In the genomic region with DNA sequence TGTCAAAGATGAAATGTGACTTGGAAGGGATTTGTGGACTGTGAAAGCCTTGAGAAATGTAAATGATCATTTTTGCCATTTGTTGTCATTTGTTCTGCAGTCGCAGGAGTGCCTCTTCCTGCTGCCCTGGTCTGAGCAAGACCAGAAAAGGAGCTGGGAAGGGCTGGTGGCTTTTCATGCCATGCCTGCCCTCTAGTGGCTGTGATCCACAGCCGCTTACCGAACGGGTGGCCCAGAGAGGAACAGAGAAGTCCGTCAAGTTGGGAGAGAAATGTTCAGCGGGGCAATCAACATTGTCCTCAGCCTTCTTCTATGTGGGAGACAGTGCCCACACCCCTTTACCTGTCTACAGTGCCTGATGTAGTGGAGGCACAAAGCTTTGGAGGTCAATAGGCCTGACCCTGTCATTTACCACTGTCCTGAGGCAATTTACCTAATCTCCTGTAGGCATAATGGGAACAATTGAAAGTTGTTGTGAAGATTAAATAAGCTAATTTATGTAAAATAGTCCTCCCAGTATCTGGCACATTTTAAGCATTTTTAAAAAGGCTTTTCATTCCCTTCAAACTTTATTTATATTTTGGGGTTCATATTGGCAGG, we compare ENCODE assay signal across 1 cellular context.
TF ChIP-seq lines count a peak whose summit lies in the region.

No MANE protein-coding gene starts in this region.

TF ChIP-seq in GM23338, 12 proteins besides CTCF, POLR2A, EP300 and RAD21 (continued from another document):
- TF ChIP-seq, protein P1, sequence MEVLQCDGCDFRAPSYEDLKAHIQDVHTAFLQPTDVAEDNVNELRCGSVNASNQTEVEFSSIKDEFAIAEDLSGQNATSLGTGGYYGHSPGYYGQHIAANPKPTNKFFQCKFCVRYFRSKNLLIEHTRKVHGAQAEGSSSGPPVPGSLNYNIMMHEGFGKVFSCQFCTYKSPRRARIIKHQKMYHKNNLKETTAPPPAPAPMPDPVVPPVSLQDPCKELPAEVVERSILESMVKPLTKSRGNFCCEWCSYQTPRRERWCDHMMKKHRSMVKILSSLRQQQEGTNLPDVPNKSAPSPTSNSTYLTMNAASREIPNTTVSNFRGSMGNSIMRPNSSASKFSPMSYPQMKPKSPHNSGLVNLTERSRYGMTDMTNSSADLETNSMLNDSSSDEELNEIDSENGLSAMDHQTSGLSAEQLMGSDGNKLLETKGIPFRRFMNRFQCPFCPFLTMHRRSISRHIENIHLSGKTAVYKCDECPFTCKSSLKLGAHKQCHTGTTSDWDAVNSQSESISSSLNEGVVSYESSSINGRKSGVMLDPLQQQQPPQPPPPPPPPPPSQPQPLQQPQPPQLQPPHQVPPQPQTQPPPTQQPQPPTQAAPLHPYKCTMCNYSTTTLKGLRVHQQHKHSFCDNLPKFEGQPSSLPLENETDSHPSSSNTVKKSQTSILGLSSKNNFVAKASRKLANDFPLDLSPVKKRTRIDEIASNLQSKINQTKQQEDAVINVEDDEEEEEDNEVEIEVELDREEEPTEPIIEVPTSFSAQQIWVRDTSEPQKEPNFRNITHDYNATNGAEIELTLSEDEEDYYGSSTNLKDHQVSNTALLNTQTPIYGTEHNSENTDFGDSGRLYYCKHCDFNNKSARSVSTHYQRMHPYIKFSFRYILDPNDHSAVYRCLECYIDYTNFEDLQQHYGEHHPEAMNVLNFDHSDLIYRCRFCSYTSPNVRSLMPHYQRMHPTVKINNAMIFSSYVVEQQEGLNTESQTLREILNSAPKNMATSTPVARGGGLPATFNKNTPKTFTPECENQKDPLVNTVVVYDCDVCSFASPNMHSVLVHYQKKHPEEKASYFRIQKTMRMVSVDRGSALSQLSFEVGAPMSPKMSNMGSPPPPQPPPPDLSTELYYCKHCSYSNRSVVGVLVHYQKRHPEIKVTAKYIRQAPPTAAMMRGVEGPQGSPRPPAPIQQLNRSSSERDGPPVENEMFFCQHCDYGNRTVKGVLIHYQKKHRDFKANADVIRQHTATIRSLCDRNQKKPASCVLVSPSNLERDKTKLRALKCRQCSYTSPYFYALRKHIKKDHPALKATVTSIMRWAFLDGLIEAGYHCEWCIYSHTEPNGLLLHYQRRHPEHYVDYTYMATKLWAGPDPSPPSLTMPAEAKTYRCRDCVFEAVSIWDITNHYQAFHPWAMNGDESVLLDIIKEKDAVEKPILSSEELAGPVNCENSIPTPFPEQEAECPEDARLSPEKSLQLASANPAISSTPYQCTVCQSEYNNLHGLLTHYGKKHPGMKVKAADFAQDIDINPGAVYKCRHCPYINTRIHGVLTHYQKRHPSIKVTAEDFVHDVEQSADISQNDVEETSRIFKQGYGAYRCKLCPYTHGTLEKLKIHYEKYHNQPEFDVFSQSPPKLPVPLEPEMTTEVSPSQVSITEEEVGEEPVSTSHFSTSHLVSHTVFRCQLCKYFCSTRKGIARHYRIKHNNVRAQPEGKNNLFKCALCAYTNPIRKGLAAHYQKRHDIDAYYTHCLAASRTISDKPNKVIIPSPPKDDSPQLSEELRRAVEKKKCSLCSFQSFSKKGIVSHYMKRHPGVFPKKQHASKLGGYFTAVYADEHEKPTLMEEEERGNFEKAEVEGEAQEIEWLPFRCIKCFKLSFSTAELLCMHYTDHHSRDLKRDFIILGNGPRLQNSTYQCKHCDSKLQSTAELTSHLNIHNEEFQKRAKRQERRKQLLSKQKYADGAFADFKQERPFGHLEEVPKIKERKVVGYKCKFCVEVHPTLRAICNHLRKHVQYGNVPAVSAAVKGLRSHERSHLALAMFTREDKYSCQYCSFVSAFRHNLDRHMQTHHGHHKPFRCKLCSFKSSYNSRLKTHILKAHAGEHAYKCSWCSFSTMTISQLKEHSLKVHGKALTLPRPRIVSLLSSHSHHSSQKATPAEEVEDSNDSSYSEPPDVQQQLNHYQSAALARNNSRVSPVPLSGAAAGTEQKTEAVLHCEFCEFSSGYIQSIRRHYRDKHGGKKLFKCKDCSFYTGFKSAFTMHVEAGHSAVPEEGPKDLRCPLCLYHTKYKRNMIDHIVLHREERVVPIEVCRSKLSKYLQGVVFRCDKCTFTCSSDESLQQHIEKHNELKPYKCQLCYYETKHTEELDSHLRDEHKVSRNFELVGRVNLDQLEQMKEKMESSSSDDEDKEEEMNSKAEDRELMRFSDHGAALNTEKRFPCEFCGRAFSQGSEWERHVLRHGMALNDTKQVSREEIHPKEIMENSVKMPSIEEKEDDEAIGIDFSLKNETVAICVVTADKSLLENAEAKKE (CRISPR knock-in tag; IDR thresholded peaks at IDR 0.05) = 0 out of 2 replicates have a peak, but pooled peaks have one; percentile 30
- no peak for TF ChIP-seq EZH2 (IDR thresholded peaks at IDR 0.05; ENCODE audit: low read depth, unreplicated experiment)
